ENCODE assay signal across 8 cellular contexts in the genomic region with DNA sequence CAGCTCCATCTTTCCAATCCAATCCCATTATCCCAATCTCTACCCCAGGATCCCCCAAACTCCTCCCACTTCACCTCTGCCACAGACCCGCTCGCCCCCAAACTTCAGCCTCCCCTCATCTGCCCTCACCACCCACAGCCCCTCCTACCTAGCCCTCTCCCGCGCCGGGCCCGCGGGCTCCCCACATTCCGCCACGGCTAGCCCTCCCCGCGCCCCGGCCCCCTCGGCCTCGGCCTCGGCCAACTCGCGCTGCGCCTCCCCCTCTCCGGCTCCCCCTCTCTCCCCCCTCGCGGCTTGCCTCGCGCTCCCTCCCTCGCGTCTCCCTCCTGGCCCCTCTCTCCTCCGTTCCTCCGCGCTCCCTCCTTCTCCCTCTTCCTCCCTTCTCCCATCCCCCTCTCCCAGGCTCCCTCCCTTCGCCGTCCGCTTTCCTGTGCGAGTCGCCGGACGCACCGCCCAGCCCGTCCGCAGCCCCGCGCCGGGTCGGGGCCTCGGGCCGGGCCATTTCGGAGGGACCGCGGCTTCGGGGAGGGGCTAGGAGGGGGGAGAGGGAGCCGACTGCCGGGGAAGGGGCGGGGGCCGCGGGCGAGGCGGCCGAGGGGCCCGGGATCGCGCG. TPM values are rescaled to one million over a fixed set of nuclear protein-coding genes. Genes with fewer than 3 reads are reported as not detected.
A peak's percentile ranks its signal among the peaks of the same experiment; 100 is the strongest.
DNase-seq lines count a peak whose midpoint lies in the region; ATAC-seq and TF ChIP-seq lines count a peak whose summit lies in the region.

A gene with protein sequence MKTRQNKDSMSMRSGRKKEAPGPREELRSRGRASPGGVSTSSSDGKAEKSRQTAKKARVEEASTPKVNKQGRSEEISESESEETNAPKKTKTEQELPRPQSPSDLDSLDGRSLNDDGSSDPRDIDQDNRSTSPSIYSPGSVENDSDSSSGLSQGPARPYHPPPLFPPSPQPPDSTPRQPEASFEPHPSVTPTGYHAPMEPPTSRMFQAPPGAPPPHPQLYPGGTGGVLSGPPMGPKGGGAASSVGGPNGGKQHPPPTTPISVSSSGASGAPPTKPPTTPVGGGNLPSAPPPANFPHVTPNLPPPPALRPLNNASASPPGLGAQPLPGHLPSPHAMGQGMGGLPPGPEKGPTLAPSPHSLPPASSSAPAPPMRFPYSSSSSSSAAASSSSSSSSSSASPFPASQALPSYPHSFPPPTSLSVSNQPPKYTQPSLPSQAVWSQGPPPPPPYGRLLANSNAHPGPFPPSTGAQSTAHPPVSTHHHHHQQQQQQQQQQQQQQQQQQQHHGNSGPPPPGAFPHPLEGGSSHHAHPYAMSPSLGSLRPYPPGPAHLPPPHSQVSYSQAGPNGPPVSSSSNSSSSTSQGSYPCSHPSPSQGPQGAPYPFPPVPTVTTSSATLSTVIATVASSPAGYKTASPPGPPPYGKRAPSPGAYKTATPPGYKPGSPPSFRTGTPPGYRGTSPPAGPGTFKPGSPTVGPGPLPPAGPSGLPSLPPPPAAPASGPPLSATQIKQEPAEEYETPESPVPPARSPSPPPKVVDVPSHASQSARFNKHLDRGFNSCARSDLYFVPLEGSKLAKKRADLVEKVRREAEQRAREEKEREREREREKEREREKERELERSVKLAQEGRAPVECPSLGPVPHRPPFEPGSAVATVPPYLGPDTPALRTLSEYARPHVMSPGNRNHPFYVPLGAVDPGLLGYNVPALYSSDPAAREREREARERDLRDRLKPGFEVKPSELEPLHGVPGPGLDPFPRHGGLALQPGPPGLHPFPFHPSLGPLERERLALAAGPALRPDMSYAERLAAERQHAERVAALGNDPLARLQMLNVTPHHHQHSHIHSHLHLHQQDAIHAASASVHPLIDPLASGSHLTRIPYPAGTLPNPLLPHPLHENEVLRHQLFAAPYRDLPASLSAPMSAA (N-terminal part only) (plus strand): TSS at position 581 of the 613 bp plus-strand sequence. CDS start 6,043 bp downstream, outside the sequence.

- peak; percentile 18 for TF ChIP-seq POLR2A in erythroblast (IDR thresholded peaks at IDR 0.05; ENCODE audit: low read length)

- intact Hi-C loops in activated CD4-positive, alpha-beta T cell treated with anti-CD3 and anti-CD28 coated beads for 36 hours (cut with DNase I, micrococcal nuclease): loop anchor here in 1 of 2 experiments (1.0 kb wide), 1 partner anchor 34 kb away; no protein-coding TSS in a partner anchor

- ATAC-seq in activated CD4-positive, alpha-beta T cell treated with anti-CD3 and anti-CD28 coated beads for 36 hours: peak; percentile 31
- ATAC-seq in GM21786 (IDR thresholded peaks at IDR 0.05; ENCODE audit: unreplicated experiment): no peak

- POLR2A ChIA-PET in activated CD4-positive, alpha-beta T cell treated with anti-CD3 and anti-CD28 coated beads for 36 hours (lab: Charles Lee): interaction anchor here (0.7 to 3.7 kb wide), 3 partner anchors 16 to 39 kb away, joined by 3 to 26 read pairs (median 10); a partner anchor contains a TSS
- POLR2A ChIA-PET in activated CD4-positive, alpha-beta memory T cell treated with anti-CD3 and anti-CD28 coated beads, Interleukin-2, amount 10 ng/mL, durations not matched to agents 7 days and 5 days (lab: Charles Lee): interaction anchor here (0.6 to 19.4 kb wide), 16 partner anchors 9 to 185 kb away, joined by 3 to 295 read pairs (median 6); a partner anchor contains a TSS

- H3K4me1 Mint-ChIP-seq in activated CD4-positive, alpha-beta T cell treated with anti-CD3 and anti-CD28 coated beads for 36 hours: peaks cover 57% of the 10 kb centered on the region
- H3K4me1 Mint-ChIP-seq in activated CD4-positive, alpha-beta memory T cell treated with anti-CD3 and anti-CD28 coated beads, Interleukin-2, amount 10 ng/mL, durations not matched to agents 7 days and 5 days: peaks cover 68% of the 10 kb centered on the region
- H3K4me1 Mint-ChIP-seq in mesothelial cell of epicardium: peaks cover 64% of the 10 kb centered on the region

- DNase-seq in activated CD4-positive, alpha-beta T cell treated with anti-CD3 and anti-CD28 coated beads for 36 hours: peak; percentile 69
- no peak for DNase-seq in activated CD4-positive, alpha-beta T cell treated with anti-CD3 and anti-CD28 coated beads for 1 hour
- DNase-seq in NCI-H1930 (lab: John Stamatoyannopoulos, UW): peak; percentile 60 to 61
- DNase-seq in activated CD4-positive, alpha-beta memory T cell treated with anti-CD3 and anti-CD28 coated beads, Interleukin-2, amount 10 ng/mL, durations not matched to agents 7 days and 5 days: peak; percentile 48
- peak; percentile 71 to 81 for DNase-seq in erythroblast (lab: John Stamatoyannopoulos, UW)
- peak; percentile 72 to 81 for DNase-seq in mesothelial cell of epicardium (ENCODE audit: low spot score in 2 of 2, unreplicated experiment in 2 of 2)
- DNase-seq in superior temporal gyrus (ENCODE audit: extremely low spot score): peak; percentile 76

- no peaks in the 10 kb centered on the region for H3K9me3 Mint-ChIP-seq in activated CD4-positive, alpha-beta T cell treated with anti-CD3 and anti-CD28 coated beads for 36 hours (ENCODE audit: low read depth)
- H3K9me3 Mint-ChIP-seq in activated CD4-positive, alpha-beta memory T cell treated with anti-CD3 and anti-CD28 coated beads, Interleukin-2, amount 10 ng/mL, durations not matched to agents 7 days and 5 days: no peaks in the 10 kb centered on the region
- H3K9me3 Mint-ChIP-seq in mesothelial cell of epicardium: no peaks in the 10 kb centered on the region

- CTCF ChIA-PET in activated CD4-positive, alpha-beta T cell treated with anti-CD3 and anti-CD28 coated beads for 36 hours (lab: Charles Lee): interaction anchor here (0.6 to 7.4 kb wide), 5 partner anchors 10 to 1104 kb away, joined by 4 to 59 read pairs (median 10); a partner anchor contains a TSS
- CTCF ChIA-PET in activated CD4-positive, alpha-beta memory T cell treated with anti-CD3 and anti-CD28 coated beads, Interleukin-2, amount 10 ng/mL, durations not matched to agents 7 days and 5 days (lab: Charles Lee): interaction anchor here (0.5 to 4.7 kb wide), 9 partner anchors 10 to 186 kb away, joined by 3 to 28 read pairs (median 11); a partner anchor contains a TSS

- peak within 1 kb of the TSS; percentile 83 for H3K4me3 Mint-ChIP-seq in activated CD4-positive, alpha-beta T cell treated with anti-CD3 and anti-CD28 coated beads for 36 hours
- H3K4me3 Mint-ChIP-seq in activated CD4-positive, alpha-beta memory T cell treated with anti-CD3 and anti-CD28 coated beads, Interleukin-2, amount 10 ng/mL, durations not matched to agents 7 days and 5 days: peak within 1 kb of the TSS; percentile 90
- H3K4me3 Mint-ChIP-seq in mesothelial cell of epicardium: peak within 1 kb of the TSS; percentile 95

- H3K27me3 Mint-ChIP-seq in activated CD4-positive, alpha-beta T cell treated with anti-CD3 and anti-CD28 coated beads for 36 hours: no peaks in the 10 kb centered on the region
- H3K27me3 Mint-ChIP-seq in activated CD4-positive, alpha-beta memory T cell treated with anti-CD3 and anti-CD28 coated beads, Interleukin-2, amount 10 ng/mL, durations not matched to agents 7 days and 5 days: no peaks in the 10 kb centered on the region
- no peaks in the 10 kb centered on the region for H3K27me3 Mint-ChIP-seq in mesothelial cell of epicardium (ENCODE audit: low read depth)

- H3K36me3 Mint-ChIP-seq in activated CD4-positive, alpha-beta T cell treated with anti-CD3 and anti-CD28 coated beads for 36 hours (ENCODE audit: low read depth): peaks cover 23% of the 10 kb centered on the region
- H3K36me3 Mint-ChIP-seq in activated CD4-positive, alpha-beta memory T cell treated with anti-CD3 and anti-CD28 coated beads, Interleukin-2, amount 10 ng/mL, durations not matched to agents 7 days and 5 days (ENCODE audit: low read depth): peaks cover 21% of the 10 kb centered on the region
- H3K36me3 Mint-ChIP-seq in mesothelial cell of epicardium: no peaks in the 10 kb centered on the region

- no peak for TF ChIP-seq CTCF in mesothelial cell of epicardium (IDR thresholded peaks at IDR 0.05; ENCODE audit: unreplicated experiment)

- H3K27ac Mint-ChIP-seq in activated CD4-positive, alpha-beta T cell treated with anti-CD3 and anti-CD28 coated beads for 36 hours: peak within 1 kb of the TSS; percentile 84
- peak within 1 kb of the TSS; percentile 78 for H3K27ac Mint-ChIP-seq in activated CD4-positive, alpha-beta memory T cell treated with anti-CD3 and anti-CD28 coated beads, Interleukin-2, amount 10 ng/mL, durations not matched to agents 7 days and 5 days
- peak within 1 kb of the TSS; percentile 98 for H3K27ac Mint-ChIP-seq in mesothelial cell of epicardium

RNA-seq across cellular contexts. Expression of the gene that starts here (rescaled TPM):
- 10 to 100 TPM; 32.2 to 32.4 TPM for total RNA-seq in activated CD4-positive, alpha-beta T cell treated with anti-CD3 and anti-CD28 coated beads for 36 hours
- total RNA-seq in activated CD4-positive, alpha-beta memory T cell treated with anti-CD3 and anti-CD28 coated beads, Interleukin-2, amount 10 ng/mL, durations not matched to agents 7 days and 5 days: 10 to 100 TPM; 33.9 to 34.6 TPM
- 193 to 205 TPM (median 195 TPM) in 3 replicates for total RNA-seq in mesothelial cell of epicardium
